In genomic region chr6:150229775-150230561, GRCh38 we compare ENCODE assay signal across 1 cellular context.
A peak's percentile ranks its signal among the peaks of the same experiment; 100 is the strongest.
TF ChIP-seq lines count a peak whose summit lies in the region.

No MANE protein-coding gene starts in this region.

TF ChIP-seq in K562, 482 proteins besides CTCF, POLR2A, EP300 and RAD21 (continued from another document):
- TF ChIP-seq, protein P1, sequence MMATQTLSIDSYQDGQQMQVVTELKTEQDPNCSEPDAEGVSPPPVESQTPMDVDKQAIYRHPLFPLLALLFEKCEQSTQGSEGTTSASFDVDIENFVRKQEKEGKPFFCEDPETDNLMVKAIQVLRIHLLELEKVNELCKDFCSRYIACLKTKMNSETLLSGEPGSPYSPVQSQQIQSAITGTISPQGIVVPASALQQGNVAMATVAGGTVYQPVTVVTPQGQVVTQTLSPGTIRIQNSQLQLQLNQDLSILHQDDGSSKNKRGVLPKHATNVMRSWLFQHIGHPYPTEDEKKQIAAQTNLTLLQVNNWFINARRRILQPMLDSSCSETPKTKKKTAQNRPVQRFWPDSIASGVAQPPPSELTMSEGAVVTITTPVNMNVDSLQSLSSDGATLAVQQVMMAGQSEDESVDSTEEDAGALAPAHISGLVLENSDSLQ (IDR thresholded peaks at IDR 0.05) = peak; percentile 70
- no peak for TF ChIP-seq ELF2 (CRISPR knock-in tag; IDR thresholded peaks at IDR 0.05)
- no peak for TF ChIP-seq PBX2 (CRISPR knock-in tag; IDR thresholded peaks at IDR 0.05; ENCODE audit: low read depth)
- TF ChIP-seq PBX2 (tag; conservative IDR thresholded peaks at IDR 0.05; ENCODE audit: low read depth) = peak; percentile 49
- TF ChIP-seq PRDM10 (IDR thresholded peaks at IDR 0.05; ENCODE audit: partially characterized antibody) = no peak
